9 cellular contexts compared by ENCODE assay signal in the genomic region with DNA sequence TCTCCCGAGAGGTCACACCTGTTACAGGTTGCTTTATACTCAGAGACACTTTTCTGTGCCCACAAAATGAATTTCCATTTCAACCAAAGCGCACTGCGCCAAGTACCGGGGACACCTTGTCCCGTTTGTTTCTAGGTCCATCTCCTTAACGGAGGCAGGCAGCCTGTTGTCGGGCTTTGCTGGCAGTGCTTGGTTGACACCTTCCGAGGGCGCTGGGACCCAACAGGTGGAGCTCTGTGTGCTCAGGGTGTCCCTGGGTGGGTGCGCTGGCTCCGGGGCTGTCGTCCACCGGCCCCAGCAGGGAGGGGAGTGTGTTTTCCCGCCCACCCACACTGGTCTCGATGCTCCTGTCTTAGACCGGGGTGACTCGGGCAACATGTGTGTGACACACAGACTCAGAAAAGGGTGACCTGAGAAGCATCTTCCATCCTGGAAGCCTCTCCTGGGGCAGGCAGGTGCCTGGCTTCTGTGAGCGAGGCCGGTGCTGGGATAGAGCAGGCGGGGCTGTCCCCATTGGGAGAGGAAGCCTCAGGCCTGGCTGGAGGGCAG. TPM values are rescaled to one million over a fixed set of nuclear protein-coding genes. Genes with fewer than 3 reads are reported as not detected.
"Had no signal": no experiment of that assay in that cellular context is flagged by ENCODE, and none has a peak within 500 bp of the region (broad histone marks: within the 10 kb centered on the region; RNA-seq: fewer than 3 reads in every experiment).

No MANE protein-coding gene starts in this region.

- H3K9me3 Mint-ChIP-seq: HFFc6, IgD-negative memory B cell had no signal

- H3K27ac ChIP-seq: GM23248 had no signal

- H3K27me3 Mint-ChIP-seq: IgD-negative memory B cell had no signal

- DNase-seq: GM23248, GOT3, H7, HCEC 1CT, HFFc6, KBM-7 had no signal

- H3K4me3 ChIP-seq: GM23248 had no signal

- H3K9ac ChIP-seq: GM23248 had no signal

- H3K4me3 Mint-ChIP-seq: HFFc6, IgD-negative memory B cell had no signal

- H3K27ac Mint-ChIP-seq: HFFc6, IgD-negative memory B cell had no signal

- H2AFZ ChIP-seq: GM23248 had no signal

RNA-seq across cellular contexts. Expression of gene RNU6ATAC, which starts 8.5 kb away (rescaled TPM):
- total RNA-seq: GM23248, H4, H7, HT-29 had no signal
- polyA plus RNA-seq: GM23248, IgD-negative memory B cell had no signal
